Comparison of ENCODE assay signal across 3 cellular contexts in the genomic region with DNA sequence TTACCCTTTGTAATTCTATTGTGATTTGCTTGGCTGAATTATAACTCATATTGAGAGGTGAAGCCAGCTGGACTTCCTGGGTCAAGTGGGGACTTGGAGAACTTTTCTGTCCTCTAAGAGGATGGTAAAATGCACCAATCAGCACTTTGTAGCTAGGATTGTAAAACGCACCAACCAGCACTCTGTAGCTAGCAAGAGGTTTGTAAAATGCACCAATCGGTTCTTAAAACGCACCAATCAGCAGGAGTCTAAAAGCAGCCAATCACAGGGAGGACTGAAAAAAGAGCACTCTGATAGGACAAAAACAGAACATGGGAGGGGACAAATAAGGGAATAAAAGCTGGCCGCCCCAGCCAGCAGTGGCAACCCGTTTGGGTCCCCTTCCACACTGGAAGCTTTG.
A peak's percentile ranks its signal among the peaks of the same experiment; 100 is the strongest.
TF ChIP-seq lines count a peak whose summit lies in the region.
"Not testable (repeated sequence)": the region's sequence is repeated elsewhere in the genome, so short reads cannot be mapped to it uniquely, and the experiment has no call there.

No MANE protein-coding gene starts in this region.

TF ChIP-seq in HEK293, 187 proteins besides CTCF, POLR2A, EP300 and RAD21:
- peak; percentile 44 for TF ChIP-seq SP2 (tag by site-specific recombination; IDR thresholded peaks at IDR 0.05)

TF ChIP-seq in WTC11, 78 proteins besides CTCF, POLR2A, EP300 and RAD21:
- TF ChIP-seq EMX1 (CRISPR knock-in tag; IDR thresholded peaks at IDR 0.05) = peak; percentile 2; the same call in 1 of the 2 replicates
TF ChIP-seq in WTC11: peak in this region for 1; not testable (repeated sequence) for 77.

TF ChIP-seq in K562, 482 proteins besides CTCF, POLR2A, EP300 and RAD21:
- TF ChIP-seq MAFG (tag; conservative IDR thresholded peaks at IDR 0.05) (peak; percentile 44; the same call in 1 of the 2 replicates), ZNF316 (IDR thresholded peaks at IDR 0.05) (peak; percentile 89), MAFF (IDR thresholded peaks at IDR 0.05; ENCODE audit: low read length) (peak; percentile 35; the same call in 1 of the 2 replicates), MAFK (IDR thresholded peaks at IDR 0.05; ENCODE audit: low read length) (peak; percentile 45; the same call in 1 of the 2 replicates), FOXM1 (IDR thresholded peaks at IDR 0.05; ENCODE audit: low read depth) (peak; percentile 48), OTX1 (CRISPR knock-in tag; IDR thresholded peaks at IDR 0.05) (0 out of 2 replicates have a peak, but pooled peaks have one; percentile 6), POLR2AphosphoS2 (IDR thresholded peaks at IDR 0.05; ENCODE audit: low read length) (peak; percentile 85; the same call in 1 of the 2 replicates), C11orf30 (IDR thresholded peaks at IDR 0.05; ENCODE audit: low read depth) (peak; percentile 78)
- not testable (repeated sequence) for TF ChIP-seq FOXM1 (CRISPR knock-in tag; IDR thresholded peaks at IDR 0.05; ENCODE audit: low read depth)
